17 cellular contexts compared by ENCODE assay signal in genomic region chr4:16866974-16867373, GRCh38. TPM values are rescaled to one million over a fixed set of nuclear protein-coding genes. Genes with fewer than 3 reads are reported as not detected.
"Had no signal": no experiment of that assay in that cellular context is flagged by ENCODE, and none has a peak within 500 bp of the region (broad histone marks: within the 10 kb centered on the region; RNA-seq: fewer than 3 reads in every experiment).

No MANE protein-coding gene starts in this region.

- DNase-seq: effector memory CD8-positive, alpha-beta T cell; foreskin melanocyte; immature natural killer cell; left ventricle myocardium superior; mammary epithelial cell; mucosa of descending colon; natural killer cell; posterior cingulate gyrus; small intestine; stimulated activated CD4-positive, alpha-beta T cell treated with anti-CD3 and anti-CD28 coated beads, Interleukin-2, amount 100 ng/mL, for 48 hours; stimulated activated naive CD4-positive, alpha-beta T cell treated with Interleukin-2 at 50 U/mL for 16 hours; thyroid gland had no signal

- H3K27ac ChIP-seq: suprapubic skin, thyroid gland had no signal

- H3K9me3 Mint-ChIP-seq: dendritic cell treated with granulocyte-macrophage colony-stimulating factor and Interleukin-4, amounts not matched to agents 40 ng/mL and 50 ng/mL, for 4 days; effector memory CD8-positive, alpha-beta T cell; immature natural killer cell; natural killer cell had no signal

- ATAC-seq: effector memory CD8-positive, alpha-beta T cell; left ventricle myocardium superior; mucosa of descending colon; natural killer cell had no signal

- H3K27ac Mint-ChIP-seq: dendritic cell treated with granulocyte-macrophage colony-stimulating factor and Interleukin-4, amounts not matched to agents 40 ng/mL and 50 ng/mL, for 4 days; effector memory CD8-positive, alpha-beta T cell; natural killer cell; type B pancreatic cell had no signal

- H3K27me3 ChIP-seq: suprapubic skin, thyroid gland had no signal

- H3K36me3 ChIP-seq: suprapubic skin, thyroid gland had no signal

- H3K4me3 ChIP-seq: mucosa of descending colon, suprapubic skin, thyroid gland had no signal

- H3K4me1 ChIP-seq: suprapubic skin had no signal

- H3K36me3 Mint-ChIP-seq: immature natural killer cell, natural killer cell had no signal

- H3K9me3 ChIP-seq: mucosa of descending colon, suprapubic skin, thyroid gland had no signal

RNA-seq across cellular contexts. Expression of gene LDB2, which starts 31.5 kb away (rescaled TPM):
- total RNA-seq: mammary epithelial cell, myocyte had no signal
- polyA plus RNA-seq: keratinocyte, mammary epithelial cell had no signal
